In the genomic region with DNA sequence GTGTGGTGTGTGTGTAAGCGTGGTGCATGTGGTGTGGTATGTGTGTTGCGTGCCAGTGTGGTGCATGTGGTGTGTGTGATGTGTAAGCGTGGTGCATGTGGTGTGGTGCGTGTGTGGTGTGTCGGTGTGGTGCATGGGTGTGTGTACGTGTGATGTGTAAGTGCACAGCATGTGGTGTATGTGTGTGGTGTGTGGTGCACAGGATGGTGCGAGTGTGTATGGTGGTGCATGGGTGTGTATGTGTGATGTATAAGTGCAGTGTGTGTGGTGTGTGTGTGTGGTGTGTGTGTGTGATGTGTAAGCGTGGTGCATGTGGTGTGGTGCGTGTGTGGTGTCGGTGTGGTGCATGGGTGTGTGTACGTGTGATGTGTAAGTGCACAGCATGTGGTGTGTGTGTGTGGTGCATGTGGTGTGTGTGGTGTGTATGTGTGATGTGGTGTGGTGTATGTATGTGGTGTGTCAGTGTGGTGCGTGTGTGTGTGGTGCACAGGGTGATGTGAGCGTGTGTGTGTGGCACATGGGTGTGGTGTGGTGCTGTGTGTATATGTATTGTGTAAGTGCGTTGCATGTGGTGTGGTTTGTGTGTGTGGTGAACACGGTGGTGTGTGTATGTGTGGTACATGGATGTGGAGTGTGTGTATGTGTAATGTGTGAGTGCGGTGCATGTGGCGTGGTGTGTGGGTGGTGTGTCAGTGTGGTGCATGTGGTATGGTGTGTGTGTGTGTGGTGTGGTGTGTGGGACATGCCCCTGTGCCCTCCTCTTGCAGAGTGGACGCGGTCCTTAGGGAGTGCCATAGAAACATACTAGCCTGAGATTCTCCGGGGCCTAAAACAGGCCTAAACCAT, we compare ENCODE assay signal across 10 cellular contexts. TPM values are rescaled to one million over a fixed set of nuclear protein-coding genes. Genes with fewer than 3 reads are reported as not detected.
DNase-seq lines count a peak whose midpoint lies in the region; ATAC-seq and TF ChIP-seq lines count a peak whose summit lies in the region.
"Had no signal": no experiment of that assay in that cellular context is flagged by ENCODE, and none has a peak within 500 bp of the region (broad histone marks: within the 10 kb centered on the region; RNA-seq: fewer than 3 reads in every experiment).

No MANE protein-coding gene starts in this region.

- peaks cover 39% of the 10 kb centered on the region for H3K4me1 ChIP-seq in ACC112 (ENCODE audit: control insufficient read depth, insufficient read depth, low read length, unreplicated experiment)

- no peak overlapping the region for H3K27ac ChIP-seq in ACC112 (ENCODE audit: low read depth, low read length)

- H3K4me3 ChIP-seq in ACC112 (ENCODE audit: low read depth, low read length) (peak overlapping the region; percentile 79), H7 (ENCODE audit: insufficient read depth, low read depth, low read length) (no peak overlapping the region; the same call in 1 of the 2 replicates)

- H3K27ac Mint-ChIP-seq in activated naive CD8-positive, alpha-beta T cell treated with anti-CD3 and anti-CD28 coated beads for 36 hours = peak overlapping the region; percentile 38
- H3K27ac Mint-ChIP-seq in mesothelial cell of epicardium = peak overlapping the region; percentile 37

- peaks cover 6% of the 10 kb centered on the region for H3K4me1 Mint-ChIP-seq in activated naive CD8-positive, alpha-beta T cell treated with anti-CD3 and anti-CD28 coated beads for 36 hours
- peaks cover 45% of the 10 kb centered on the region for H3K4me1 Mint-ChIP-seq in mesothelial cell of epicardium

- ATAC-seq in GM19395 (IDR thresholded peaks at IDR 0.05; ENCODE audit: unreplicated experiment) (no peak), HG03378 (IDR thresholded peaks at IDR 0.05; ENCODE audit: unreplicated experiment) (no peak)

- peak overlapping the region; percentile 47 for H3K4me3 Mint-ChIP-seq in activated naive CD8-positive, alpha-beta T cell treated with anti-CD3 and anti-CD28 coated beads for 36 hours
- H3K4me3 Mint-ChIP-seq in mesothelial cell of epicardium = peak overlapping the region; percentile 66

- peaks cover 4% of the 10 kb centered on the region for H3K27me3 Mint-ChIP-seq in activated naive CD8-positive, alpha-beta T cell treated with anti-CD3 and anti-CD28 coated beads for 36 hours
- H3K27me3 Mint-ChIP-seq in mesothelial cell of epicardium (ENCODE audit: low read depth) = no peaks in the 10 kb centered on the region

- no peaks in the 10 kb centered on the region for H3K27me3 ChIP-seq in ACC112 (ENCODE audit: insufficient read depth, low read length)
- H3K27me3 ChIP-seq in H7 (ENCODE audit: control insufficient read depth, insufficient read depth, low read length) = peaks cover 9% of the 10 kb centered on the region

- H3K36me3 ChIP-seq in ACC112 (ENCODE audit: insufficient read depth, low read length) (no peaks in the 10 kb centered on the region), H7 (replicated peaks; ENCODE audit: control insufficient read depth, insufficient read depth, low read length) (no peaks in the 10 kb centered on the region)

- H3K36me3 Mint-ChIP-seq in activated naive CD8-positive, alpha-beta T cell treated with anti-CD3 and anti-CD28 coated beads for 36 hours = no peaks in the 10 kb centered on the region
- no peaks in the 10 kb centered on the region for H3K36me3 Mint-ChIP-seq in mesothelial cell of epicardium

- H2AFZ ChIP-seq in ACC112 (ENCODE audit: low read length, unreplicated experiment) = no peak overlapping the region

- H3K79me2 ChIP-seq in ACC112 (ENCODE audit: control insufficient read depth, insufficient read depth, low read length, unreplicated experiment) = peaks cover 33% of the 10 kb centered on the region

- no peak for TF ChIP-seq CTCF in mesothelial cell of epicardium (IDR thresholded peaks at IDR 0.05; ENCODE audit: unreplicated experiment)

- H3K9me3 Mint-ChIP-seq in activated naive CD8-positive, alpha-beta T cell treated with anti-CD3 and anti-CD28 coated beads for 36 hours = no peaks in the 10 kb centered on the region
- H3K9me3 Mint-ChIP-seq in mesothelial cell of epicardium = no peaks in the 10 kb centered on the region

- DNase-seq in H7 (peak; percentile 23), mesothelial cell of epicardium (ENCODE audit: low spot score in 2 of 2, unreplicated experiment in 2 of 2) (no peak), hypothalamus (lab: John Stamatoyannopoulos, UW) (no peak), GOT3 (lab: John Stamatoyannopoulos, UW) (no peak)
- no peak for DNase-seq in activated naive CD8-positive, alpha-beta T cell treated with anti-CD3 and anti-CD28 coated beads for 36 hours
- DNase-seq: COR-L47, NCI-H2107 had no signal

RNA-seq across cellular contexts. Expression of a gene that starts 1.1 kb away (rescaled TPM):
- total RNA-seq in H7 (2014; rRNA removed; shearing (Covaris generic)) = 9.8 and 12.5 TPM in 2 replicates
- 1 to 10 TPM; 6.3 to 7.6 TPM for total RNA-seq in activated naive CD8-positive, alpha-beta T cell treated with anti-CD3 and anti-CD28 coated beads for 36 hours
- total RNA-seq in mesothelial cell of epicardium = 29.7 to 31.6 TPM (median 31.1 TPM) in 3 replicates

RNA-seq across cellular contexts. Expression of a gene that starts 55.3 kb away (rescaled TPM):
- total RNA-seq in H7 (2014; rRNA removed; shearing (Covaris generic)) = 10.2 and 12.1 TPM in 2 replicates
- total RNA-seq in activated naive CD8-positive, alpha-beta T cell treated with anti-CD3 and anti-CD28 coated beads for 36 hours = 10 to 100 TPM; 29.6 to 29.7 TPM
- total RNA-seq in mesothelial cell of epicardium = 15.5 to 17.7 TPM (median 17.4 TPM) in 3 replicates
